Comparison of ENCODE assay signal across 8 cellular contexts in the genomic region with DNA sequence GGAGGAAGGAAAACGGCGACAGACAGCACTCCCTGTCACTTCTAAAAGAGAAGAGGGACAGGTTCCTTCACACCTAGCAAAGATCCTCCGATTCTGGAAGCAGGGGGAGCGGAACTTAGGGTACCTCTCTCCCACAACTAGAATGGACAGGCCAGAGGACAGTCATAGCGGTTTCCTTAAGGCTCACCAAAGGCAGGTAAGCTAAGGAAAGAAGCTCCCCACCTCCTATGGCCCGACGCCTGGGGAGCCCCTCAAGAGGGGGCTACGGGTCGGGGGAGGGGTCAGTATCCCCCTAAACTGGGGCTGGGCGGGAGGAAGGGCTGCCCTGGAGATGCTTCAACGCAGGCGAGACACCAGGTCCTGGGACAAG. TPM values are rescaled to one million over a fixed set of nuclear protein-coding genes. Genes with fewer than 3 reads are reported as not detected.
DNase-seq lines count a peak whose midpoint lies in the region; ATAC-seq and TF ChIP-seq lines count a peak whose summit lies in the region.

No MANE protein-coding gene starts in this region.

- H3K4me1 ChIP-seq in cardiac muscle cell (ENCODE audit: low read depth) (peaks cover 9% of the 10 kb centered on the region), body of pancreas (peaks cover 30% of the 10 kb centered on the region), aorta (ENCODE audit: control insufficient read depth in 1 of 2, insufficient read depth in 2 of 2, low read length in 2 of 2) (no peaks in the 10 kb centered on the region)

- TF ChIP-seq CTCF in cardiac muscle cell (IDR thresholded peaks at IDR 0.05; ENCODE audit: low read depth, low read length): no peak
- no peak for TF ChIP-seq CTCF in body of pancreas (IDR thresholded peaks at IDR 0.05)

- no peaks in the 10 kb centered on the region for H3K9me3 ChIP-seq in cardiac muscle cell (ENCODE audit: low read depth)
- no peaks in the 10 kb centered on the region for H3K9me3 ChIP-seq in body of pancreas
- no peaks in the 10 kb centered on the region for H3K9me3 ChIP-seq in aorta (ENCODE audit: control insufficient read depth, low read length)

- H3K27me3 Mint-ChIP-seq in memory B cell: no peaks in the 10 kb centered on the region

- no peaks in the 10 kb centered on the region for H3K36me3 Mint-ChIP-seq in memory B cell

- H3K4me1 Mint-ChIP-seq in memory B cell: peaks cover 21% of the 10 kb centered on the region

- DNase-seq in cardiac muscle cell (ENCODE audit: low read depth in 1 of 2, low spot score in 1 of 2): no peak
- DNase-seq in Right ventricle myocardium superior: no peak
- no peak for DNase-seq in body of pancreas
- DNase-seq in memory B cell (ENCODE audit: low spot score in 2 of 2): no peak
- no peak for DNase-seq in aorta
- DNase-seq in DMS153 treated with DMSO at 0.1 percent for 48 hours (lab: John Stamatoyannopoulos, UW; ENCODE audit: unreplicated experiment): no peak
- DNase-seq in activated CD4-positive, CD25-positive, alpha-beta regulatory T cell treated with anti-CD3 and anti-CD28 coated beads, Interleukin-2, amount 50 U/mL, for 72 hours: no peak
- no peak for DNase-seq in NAMALWA (ENCODE audit: low spot score)

- peak overlapping the region; percentile 82 for H3K4me3 Mint-ChIP-seq in memory B cell

- no peaks in the 10 kb centered on the region for H3K9me3 Mint-ChIP-seq in memory B cell

- ATAC-seq in Right ventricle myocardium superior (ENCODE audit: poor library complexity): no peak
- ATAC-seq in body of pancreas: no peak
- peak; percentile 1 for ATAC-seq in memory B cell (ENCODE audit: low read depth)
- ATAC-seq in aorta (ENCODE audit: low FRiP score): no peak

- H3K36me3 ChIP-seq in cardiac muscle cell (no peaks in the 10 kb centered on the region), body of pancreas (replicated peaks in 1 of 2; ENCODE audit: insufficient read depth in 1 of 2, low read depth in 2 of 2) (no peaks in the 10 kb centered on the region), aorta (ENCODE audit: control insufficient read depth in 1 of 2, insufficient read depth in 2 of 2, low read length in 1 of 2) (no peaks in the 10 kb centered on the region)

- TF ChIP-seq POLR2A in body of pancreas (IDR thresholded peaks at IDR 0.05): no peak

- H3K27ac Mint-ChIP-seq in memory B cell: peak overlapping the region; percentile 86

- intact Hi-C loops in Right ventricle myocardium superior (cut with DNase I) (no loop called here), body of pancreas (cut with DNase I) (no loop called here), aorta (cut with DNase I) (loop anchor here in 1 of 2 donors (2.0 kb wide), 1 partner anchor 188 kb away; a partner anchor contains a TSS)

- peak overlapping the region; percentile 66 for H3K27ac ChIP-seq in cardiac muscle cell
- H3K27ac ChIP-seq in body of pancreas: peak overlapping the region in 3 of 4 donors; percentile 47 to 81 (median 79)
- H3K27ac ChIP-seq in aorta (ENCODE audit: low read depth in 1 of 2, low read length in 2 of 2): peak overlapping the region in 1 of 2 donors; percentile 6

- WGBS in body of pancreas, 2 donors: 0% methylated on average over 4 to 12 of the region's 12 CpGs
- WGBS in aorta, 2 donors: 1% methylated on average over 11 to 12 of the region's 12 CpGs

- peak overlapping the region; percentile 92 for H3K4me3 ChIP-seq in cardiac muscle cell
- peak overlapping the region; percentile 64 to 85 for H3K4me3 ChIP-seq in body of pancreas
- peak overlapping the region; percentile 75 to 89 for H3K4me3 ChIP-seq in aorta (ENCODE audit: low read length in 2 of 2)

- no peaks in the 10 kb centered on the region for H3K27me3 ChIP-seq in cardiac muscle cell
- no peaks in the 10 kb centered on the region for H3K27me3 ChIP-seq in body of pancreas
- no peaks in the 10 kb centered on the region for H3K27me3 ChIP-seq in aorta (ENCODE audit: control insufficient read depth in 1 of 2, insufficient read depth in 2 of 2, low read length in 1 of 2)

RNA-seq across cellular contexts. Expression of a gene that starts 0.3 kb away (rescaled TPM):
- total RNA-seq in cardiac muscle cell (41.8 and 53.8 TPM in 2 replicates), Right ventricle myocardium superior (38.6 TPM), body of pancreas (10 to 100 TPM; 21.1 to 37.1 TPM), aorta (100 to 1,000 TPM; 109 to 130 TPM)
- polyA plus RNA-seq in cardiac muscle cell (44.8 and 65.1 TPM in 2 replicates), aorta (100 to 1,000 TPM; 122 to 156 TPM)

RNA-seq across cellular contexts. Expression of a gene that starts 26.4 kb away (rescaled TPM):
- not detected in 2 replicates for total RNA-seq in cardiac muscle cell
- polyA plus RNA-seq in cardiac muscle cell: not detected in 2 replicates
- total RNA-seq in Right ventricle myocardium superior: 0.13 TPM
- total RNA-seq in body of pancreas: not detected
- total RNA-seq in aorta: under 1 TPM; 0.15 to 0.32 TPM
- not detected for polyA plus RNA-seq in aorta

RNA-seq across cellular contexts. Expression of a gene that starts 30.8 kb away (rescaled TPM):
- total RNA-seq in cardiac muscle cell (1.3 TPM in 1 of 2 replicates, not detected in the other), Right ventricle myocardium superior (not detected), body of pancreas (not detected), aorta (not detected)
- polyA plus RNA-seq in cardiac muscle cell (1.9 TPM in 1 of 2 replicates, not detected in the other), aorta (not detected)

RNA-seq across cellular contexts. Expression of a gene that starts 31.9 kb away (rescaled TPM):
- total RNA-seq in cardiac muscle cell (0.06 and 0.67 TPM in 2 replicates), Right ventricle myocardium superior (0.11 TPM), body of pancreas (1 to 10 TPM in 1 of 2 donors, not detected in 1; 1.8 TPM), aorta (not detected)
- polyA plus RNA-seq in cardiac muscle cell (0.51 and 0.52 TPM in 2 replicates), aorta (under 1 TPM; 0.15 to 0.63 TPM)

RNA-seq across cellular contexts. Expression of a gene that starts 33.3 kb away (rescaled TPM):
- 38.2 and 76.9 TPM in 2 replicates for total RNA-seq in cardiac muscle cell
- 89.0 and 121 TPM in 2 replicates for polyA plus RNA-seq in cardiac muscle cell
- 22.6 TPM for total RNA-seq in Right ventricle myocardium superior
- total RNA-seq in body of pancreas: 10 to 100 TPM; 50.6 to 58.7 TPM
- 10 to 100 TPM; 24.8 to 49.3 TPM for total RNA-seq in aorta
- 100 to 1,000 TPM in 1 of 2 donors, 1 to 10 TPM in 1; 8.9 to 109 TPM for polyA plus RNA-seq in aorta
